ENCODE assay signal across 22 cellular contexts in the genomic region with DNA sequence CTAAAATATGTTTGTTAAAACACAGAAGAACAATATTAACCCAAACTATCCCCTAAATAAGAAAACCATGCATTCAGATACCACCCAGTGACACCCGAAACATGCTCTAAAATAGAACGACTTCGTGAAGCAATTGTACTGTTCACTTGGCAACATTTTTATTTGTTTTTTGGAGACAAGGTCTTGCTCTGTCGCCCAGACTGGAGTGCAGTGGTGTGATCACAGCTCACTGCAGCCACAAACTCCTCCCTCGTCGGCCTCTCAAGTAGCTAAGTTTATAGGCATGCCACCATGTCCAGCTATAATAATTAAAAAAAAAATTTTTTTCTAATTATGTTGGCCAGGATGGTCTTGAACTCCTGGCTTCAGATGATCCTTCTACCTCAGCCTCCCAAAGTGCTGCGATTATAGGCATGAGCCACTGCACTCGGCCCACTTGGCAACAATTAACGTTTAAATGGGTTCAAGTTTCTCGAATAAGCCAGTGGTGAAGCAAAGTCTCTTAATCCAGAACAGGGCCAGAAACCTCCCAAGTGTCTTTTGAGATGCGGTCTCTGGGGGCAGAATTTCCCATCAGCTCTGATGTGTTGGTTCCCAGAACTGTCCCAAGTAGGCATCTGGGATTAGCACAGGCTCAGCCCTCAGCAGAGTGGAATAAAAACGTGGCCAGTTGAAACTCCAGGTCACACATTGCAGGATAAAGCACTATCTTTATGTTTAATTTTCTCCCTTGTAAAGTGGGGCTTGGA.
DNase-seq lines count a peak whose midpoint lies in the region; ATAC-seq, FAIRE-seq and TF ChIP-seq lines count a peak whose summit lies in the region.
"Had no signal": no experiment of that assay in that cellular context is flagged by ENCODE, and none has a peak within 500 bp of the region (broad histone marks: within the 10 kb centered on the region; RNA-seq: fewer than 3 reads in every experiment).

No MANE protein-coding gene starts in this region.

- H3K9me3 ChIP-seq in A549 (no peaks in the 10 kb centered on the region), endodermal cell (ENCODE audit: control insufficient read depth, low read length) (no peaks in the 10 kb centered on the region)
- H3K9me3 ChIP-seq: BLaER1, HAP-1 had no signal

- H3K9me3 Mint-ChIP-seq in endodermal cell (no peaks in the 10 kb centered on the region), neural crest cell (peaks cover 2% of the 10 kb centered on the region)
- no peaks in the 10 kb centered on the region for H3K9me3 Mint-ChIP-seq in effector memory CD8-positive, alpha-beta T cell
- H3K9me3 Mint-ChIP-seq: IgD-negative memory B cell had no signal

- H3K4me1 Mint-ChIP-seq in endodermal cell, result no peaks in the 10 kb centered on the region
- peaks cover 23% of the 10 kb centered on the region for H3K4me1 Mint-ChIP-seq in neural crest cell
- peaks cover 0 to 2% of the 10 kb centered on the region in 2 donors for H3K4me1 Mint-ChIP-seq in effector memory CD8-positive, alpha-beta T cell (ENCODE audit: low read depth in 2 of 2)
- H3K4me1 Mint-ChIP-seq: CD4-positive, alpha-beta memory T cell; IgD-negative memory B cell had no signal

- H3K36me3 ChIP-seq in endodermal cell (ENCODE audit: control insufficient read depth, insufficient read depth, low read length), result no peaks in the 10 kb centered on the region
- H3K36me3 ChIP-seq: HAP-1 had no signal

- peaks cover 10% of the 10 kb centered on the region for H3K36me3 Mint-ChIP-seq in endodermal cell (ENCODE audit: low read depth)
- H3K36me3 Mint-ChIP-seq in neural crest cell (ENCODE audit: low read depth), result peaks cover 7% of the 10 kb centered on the region
- H3K36me3 Mint-ChIP-seq in effector memory CD8-positive, alpha-beta T cell (ENCODE audit: insufficient read depth), result peaks cover 6% of the 10 kb centered on the region
- H3K36me3 Mint-ChIP-seq: CD4-positive, alpha-beta memory T cell had no signal

- ATAC-seq in A549, result peak; percentile 30 to 37; a peak in 2 of 6 replicates
- ATAC-seq in effector memory CD8-positive, alpha-beta T cell (replicated peaks), result no peak
- no peak for ATAC-seq in HG02973 (IDR thresholded peaks at IDR 0.05; ENCODE audit: unreplicated experiment)

- no peaks in the 10 kb centered on the region for H3K27me3 ChIP-seq in endodermal cell (ENCODE audit: control insufficient read depth, insufficient read depth, low read length, poor library complexity, severe bottlenecking)
- H3K27me3 ChIP-seq: BLaER1 had no signal

- H3K4me3 Mint-ChIP-seq in endodermal cell, result no peak overlapping the region
- H3K4me3 Mint-ChIP-seq in neural crest cell, result no peak overlapping the region
- no peak overlapping the region for H3K4me3 Mint-ChIP-seq in effector memory CD8-positive, alpha-beta T cell
- H3K4me3 Mint-ChIP-seq: CD4-positive, alpha-beta memory T cell; IgD-negative memory B cell had no signal

- no peak overlapping the region for H3K4me3 ChIP-seq in A549
- H3K4me3 ChIP-seq in endodermal cell (ENCODE audit: low read length), result no peak overlapping the region
- H3K4me3 ChIP-seq: BLaER1, HAP-1 had no signal

- TF ChIP-seq CTCF in A549 (IDR thresholded peaks at IDR 0.05) (no peak), endodermal cell (conservative IDR thresholded peaks at IDR 0.05) (peak; percentile 52), neural crest cell (conservative IDR thresholded peaks at IDR 0.05) (no peak)

- no peak for TF ChIP-seq POLR2A in A549 (IDR thresholded peaks at IDR 0.05; ENCODE audit: low read length)

- no peak overlapping the region for H3K9ac ChIP-seq in endodermal cell (ENCODE audit: extremely low read depth, low read length, poor library complexity, severe bottlenecking)
- H3K9ac ChIP-seq: BLaER1 had no signal

- H3K27ac ChIP-seq in A549 (no peak overlapping the region), endodermal cell (ENCODE audit: low read depth, low read length) (no peak overlapping the region)
- H3K27ac ChIP-seq: BLaER1, HL-60 had no signal

- H3K27ac Mint-ChIP-seq in endodermal cell (no peak overlapping the region), neural crest cell (ENCODE audit: unreplicated experiment) (peak overlapping the region; percentile 31)
- no peak overlapping the region for H3K27ac Mint-ChIP-seq in effector memory CD8-positive, alpha-beta T cell
- H3K27ac Mint-ChIP-seq: CD4-positive, alpha-beta memory T cell; IgD-negative memory B cell had no signal

- DNase-seq in A549 (ENCODE audit: low read depth in 1 of 2, low spot score in 1 of 2) (no peak), NCI-H2029 treated with DMSO at 0.1 percent for 48 hours (lab: John Stamatoyannopoulos, UW) (peak; percentile 29), endodermal cell (no peak), neural crest cell (ENCODE audit: low read depth, low spot score) (no peak), NCI-H1694 (lab: John Stamatoyannopoulos, UW) (no peak), NCI-H187 (lab: John Stamatoyannopoulos, UW) (no peak)
- no peak for DNase-seq in effector memory CD8-positive, alpha-beta T cell
- DNase-seq: CD4-positive, alpha-beta memory T cell; DMS53; EL; Karpas-422; NCI-H1417 treated with DMSO at 0.1 percent for 48 hours; NCI-H2081; NCI-H2171 treated with DMSO at 0.1 percent for 48 hours; NCI-H446 treated with DMSO at 0.1 percent for 48 hours; OCI-M1 had no signal

- 67% methylated on average over 12 of the region's 12 CpGs for WGBS in A549 (ENCODE audit: missing lambda C conversion rate)
- WGBS in endodermal cell (ENCODE audit: insufficient coverage in 1 of 2, insufficient read length in 1 of 2), 2 experiments, result 86 to 88% methylated on average over 10 to 12 of the region's 12 CpGs

- H3K4me1 ChIP-seq in A549 (peaks cover 11% of the 10 kb centered on the region), endodermal cell (ENCODE audit: control insufficient read depth, insufficient read depth, low read length) (no peaks in the 10 kb centered on the region)

- H3K27me3 Mint-ChIP-seq in endodermal cell (ENCODE audit: insufficient read depth) (no peaks in the 10 kb centered on the region), neural crest cell (ENCODE audit: low read depth) (no peaks in the 10 kb centered on the region)
- no peaks in the 10 kb centered on the region for H3K27me3 Mint-ChIP-seq in effector memory CD8-positive, alpha-beta T cell
- H3K27me3 Mint-ChIP-seq: IgD-negative memory B cell had no signal

- POLR2A ChIA-PET in A549 (lab: Yijun Ruan, JAX), result no interaction called here

- FAIRE-seq in A549 (lab: Jason Lieb, UNC), result no peak
- FAIRE-seq: HTR-8/SVneo had no signal

- TF ChIP-seq EP300 in A549 (IDR thresholded peaks at IDR 0.05), result no peak

- CTCF ChIA-PET in A549 (lab: Yijun Ruan, JAX), result interaction anchor here (0.9 kb wide), 1 partner anchor 61 kb away, joined by 3 read pairs; no protein-coding TSS in a partner anchor

- no peak overlapping the region for H3K4me2 ChIP-seq in A549
- H3K4me2 ChIP-seq: BLaER1 had no signal

- no peak for TF ChIP-seq RAD21 in A549 (conservative IDR thresholded peaks at IDR 0.05 in 1 of 2, IDR thresholded peaks at IDR 0.05 in 1 of 2)

TF ChIP-seq in A549, 52 proteins besides CTCF, POLR2A, EP300 and RAD21:
- TF ChIP-seq GATA3 (IDR thresholded peaks at IDR 0.05; ENCODE audit: borderline replicate concordance) (no peak), CHD4 (IDR thresholded peaks at IDR 0.05; ENCODE audit: borderline replicate concordance) (no peak), ZSCAN20 (CRISPR knock-in tag; IDR thresholded peaks at IDR 0.05) (no peak), CHD2 (IDR thresholded peaks at IDR 0.05; ENCODE audit: low read length, partially characterized antibody) (no peak), EHF (CRISPR knock-in tag; IDR thresholded peaks at IDR 0.05) (no peak), TP53 (CRISPR knock-in tag; IDR thresholded peaks at IDR 0.05) (no peak), CEBPB (IDR thresholded peaks at IDR 0.05) (no peak), ZFP36 (IDR thresholded peaks at IDR 0.05; ENCODE audit: borderline replicate concordance, partially characterized antibody) (no peak), RNF2 (IDR thresholded peaks at IDR 0.05; ENCODE audit: borderline replicate concordance, low read depth) (no peak), RFX5 (IDR thresholded peaks at IDR 0.05) (no peak), TFCP2L1 (CRISPR knock-in tag; IDR thresholded peaks at IDR 0.05) (no peak), ZNF302 (CRISPR knock-in tag; IDR thresholded peaks at IDR 0.05) (no peak)
- TF ChIP-seq, protein P1, sequence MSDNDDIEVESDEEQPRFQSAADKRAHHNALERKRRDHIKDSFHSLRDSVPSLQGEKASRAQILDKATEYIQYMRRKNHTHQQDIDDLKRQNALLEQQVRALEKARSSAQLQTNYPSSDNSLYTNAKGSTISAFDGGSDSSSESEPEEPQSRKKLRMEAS (IDR thresholded peaks at IDR 0.05), result no peak
- TF ChIP-seq, protein P2, sequence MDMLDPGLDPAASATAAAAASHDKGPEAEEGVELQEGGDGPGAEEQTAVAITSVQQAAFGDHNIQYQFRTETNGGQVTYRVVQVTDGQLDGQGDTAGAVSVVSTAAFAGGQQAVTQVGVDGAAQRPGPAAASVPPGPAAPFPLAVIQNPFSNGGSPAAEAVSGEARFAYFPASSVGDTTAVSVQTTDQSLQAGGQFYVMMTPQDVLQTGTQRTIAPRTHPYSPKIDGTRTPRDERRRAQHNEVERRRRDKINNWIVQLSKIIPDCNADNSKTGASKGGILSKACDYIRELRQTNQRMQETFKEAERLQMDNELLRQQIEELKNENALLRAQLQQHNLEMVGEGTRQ (IDR thresholded peaks at IDR 0.05), result no peak

Comparison
In these comparisons a context has a peak if more than half of its experiments do, and no peak if none do; other contexts are left out.
1. ATAC-seq: peak in A549 (2 of 2); none in effector memory CD8-positive, alpha-beta T cell (single experiment) and HG02973 (single experiment).